Comparison of ENCODE assay signal across 19 cellular contexts in the genomic region with DNA sequence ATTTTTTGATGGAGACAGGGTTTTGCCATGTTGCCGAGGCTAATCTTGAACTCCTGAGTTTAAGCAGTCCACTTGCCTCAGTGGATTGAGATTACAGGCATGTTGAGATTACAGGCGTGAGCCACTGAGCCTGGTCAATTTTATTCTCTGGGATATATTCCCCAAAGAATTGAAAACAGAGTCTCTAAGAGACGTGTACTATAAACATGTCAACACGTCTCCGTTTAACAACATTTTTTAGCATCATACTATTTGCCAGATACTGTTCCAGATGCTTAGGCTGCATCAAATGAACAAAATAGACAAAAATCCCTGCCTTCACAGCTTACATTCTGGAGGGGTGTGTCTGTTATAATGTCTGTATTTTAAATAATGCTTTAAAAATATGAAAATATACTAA. TPM values are rescaled to one million over a fixed set of nuclear protein-coding genes. Genes with fewer than 3 reads are reported as not detected.
DNase-seq lines count a peak whose midpoint lies in the region; ATAC-seq and TF ChIP-seq lines count a peak whose summit lies in the region.
"Had no signal": no experiment of that assay in that cellular context is flagged by ENCODE, and none has a peak within 500 bp of the region (broad histone marks: within the 10 kb centered on the region; RNA-seq: fewer than 3 reads in every experiment).

No MANE protein-coding gene starts in this region.

- H3K9me3 ChIP-seq in left ventricle myocardium inferior (replicated peaks) (no peaks in the 10 kb centered on the region), uterus (no peaks in the 10 kb centered on the region)
- H3K9me3 ChIP-seq: BLaER1 treated with 17β-estradiol and CSF1 and Interleukin-3, amounts not matched to agents 10 nM and 100 nM; HAP-1 had no signal

- H3K27me3 ChIP-seq in left ventricle myocardium inferior (ENCODE audit: low read depth) (no peaks in the 10 kb centered on the region), uterus (no peaks in the 10 kb centered on the region)

- TF ChIP-seq CTCF in left ventricle myocardium inferior (IDR thresholded peaks at IDR 0.05; ENCODE audit: borderline replicate concordance) (no peak), coronary artery (IDR thresholded peaks at IDR 0.05) (no peak), fibroblast of villous mesenchyme (IDR thresholded peaks at IDR 0.05; ENCODE audit: insufficient read depth, low read depth, low read length) (no peak), uterus (IDR thresholded peaks at IDR 0.05) (no peak)

- H3K4me1 ChIP-seq in left ventricle myocardium inferior (peaks cover 26% of the 10 kb centered on the region), uterus (peaks cover 0 to 2% of the 10 kb centered on the region in 2 donors)
- H3K4me1 ChIP-seq: HAP-1 had no signal

- H3K4me3 ChIP-seq in left ventricle myocardium inferior (no peak overlapping the region), coronary artery (no peak overlapping the region), fibroblast of villous mesenchyme (ENCODE audit: low read depth, low read length) (no peak overlapping the region), uterus (no peak overlapping the region)
- H3K4me3 ChIP-seq: BLaER1 treated with 17β-estradiol and CSF1 and Interleukin-3, amounts not matched to agents 10 nM and 100 nM; GM23248; HAP-1 had no signal

- DNase-seq in left ventricle myocardium inferior (no peak), left cardiac atrium (no peak), coronary artery (ENCODE audit: low spot score) (no peak), fibroblast of villous mesenchyme (ENCODE audit: low read depth) (peak; percentile 51), uterus (no peak), left lobe of liver (ENCODE audit: low spot score) (no peak), NCI-H2196 (lab: John Stamatoyannopoulos, UW; ENCODE audit: unreplicated experiment) (no peak)
- DNase-seq: 8988T; Calu3; CD8-positive, alpha-beta T cell; DMS79 treated with DMSO at 0.1 percent for 48 hours; GF-D8; GM23248; IMR-90 had no signal

- H3K27ac ChIP-seq in left ventricle myocardium inferior (replicated peaks), result peak overlapping the region; percentile 24
- peak overlapping the region; percentile 81 to 91 for H3K27ac ChIP-seq in coronary artery
- H3K27ac ChIP-seq in uterus, result peak overlapping the region; percentile 11 to 33
- H3K27ac ChIP-seq: BLaER1 treated with 17β-estradiol and CSF1 and Interleukin-3, amounts not matched to agents 10 nM and 100 nM; GM23248; HL-60 had no signal

- intact Hi-C loops in left ventricle myocardium inferior (cut with micrococcal nuclease) (no loop called here), left cardiac atrium (cut with DNase I) (no loop called here), uterus (cut with DNase I; ENCODE audit: low total_unique reads) (no loop called here)

- ATAC-seq in left cardiac atrium (no peak), left lobe of liver (no peak), HG03354 (IDR thresholded peaks at IDR 0.05; ENCODE audit: poor library complexity, severe bottlenecking, unreplicated experiment) (no peak)
- ATAC-seq: CD8-positive, alpha-beta T cell had no signal

- H3K36me3 ChIP-seq in left ventricle myocardium inferior (no peaks in the 10 kb centered on the region), uterus (no peaks in the 10 kb centered on the region)
- H3K36me3 ChIP-seq: BLaER1 treated with 17β-estradiol and CSF1 and Interleukin-3, amounts not matched to agents 10 nM and 100 nM; HAP-1 had no signal

- TF ChIP-seq POLR2A in uterus (IDR thresholded peaks at IDR 0.05), result no peak

RNA-seq across cellular contexts. Expression of a gene that starts 54.1 kb away (rescaled TPM):
- total RNA-seq in left ventricle myocardium inferior (38.9 TPM), left cardiac atrium (10 to 100 TPM; 31.5 to 34.7 TPM), fibroblast of villous mesenchyme (19.0 and 38.7 TPM in 2 replicates), uterus (100 to 1,000 TPM in 1 of 4 donors, 10 to 100 TPM in 3; 32.4 to 136 (median 69.6) TPM), left lobe of liver (1.2 TPM)
- total RNA-seq: B cell; CD8-positive, alpha-beta T cell had no signal

Comparison
In these comparisons a context has a peak if more than half of its experiments do, and no peak if none do; other contexts are left out.
1. H3K27ac ChIP-seq: peak in every context shown above with its lines; median percentile 86 in coronary artery; 24 in left ventricle myocardium inferior; 22 in uterus.